In the genomic region with DNA sequence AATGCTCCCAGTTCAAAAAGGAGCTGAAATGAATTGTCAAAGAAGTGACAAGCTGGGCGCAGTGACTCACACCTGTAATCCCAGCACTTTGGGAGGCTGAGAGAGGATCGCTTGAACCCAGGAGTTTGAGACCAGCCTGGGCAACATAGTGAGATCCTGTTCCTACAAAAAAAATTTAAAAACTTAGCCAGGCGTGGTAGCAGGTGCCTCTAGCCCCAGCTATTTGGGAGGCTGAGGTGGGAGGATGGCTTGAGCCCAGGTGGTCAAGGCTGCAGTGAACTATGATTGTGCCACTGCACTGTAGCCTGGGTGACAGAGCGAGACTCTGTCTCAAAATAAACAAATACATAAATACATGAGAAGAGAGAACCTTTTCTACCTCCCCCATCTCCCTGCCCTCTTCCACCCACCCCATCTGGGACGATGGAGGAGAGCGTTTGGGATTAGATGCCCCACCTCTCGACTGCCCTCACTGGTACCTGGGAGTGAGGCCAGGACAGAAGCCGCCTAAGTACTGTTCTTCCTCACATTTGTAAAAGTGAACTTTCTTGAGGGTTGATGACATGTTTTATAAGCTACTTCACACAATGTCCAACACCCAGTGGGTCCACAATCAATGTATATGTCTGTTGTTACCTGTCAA, we compare ENCODE assay signal across 9 cellular contexts. TPM values are rescaled to one million over a fixed set of nuclear protein-coding genes. Genes with fewer than 3 reads are reported as not detected.
DNase-seq lines count a peak whose midpoint lies in the region; ATAC-seq, FAIRE-seq and TF ChIP-seq lines count a peak whose summit lies in the region.
"Had no signal": no experiment of that assay in that cellular context is flagged by ENCODE, and none has a peak within 500 bp of the region (broad histone marks: within the 10 kb centered on the region; RNA-seq: fewer than 3 reads in every experiment).

No MANE protein-coding gene starts in this region.

- H3K9me3 Mint-ChIP-seq in effector memory CD8-positive, alpha-beta T cell = no peaks in the 10 kb centered on the region

- intact Hi-C loops in pancreas (cut with DNase I) = no loop called here

- peaks cover 0 to 59% (median 27%) of the 10 kb centered on the region in 11 experiments; a peak in 11 of 22 replicates for H4K20me1 ChIP-seq in BLaER1 treated with 17β-estradiol and CSF1 and Interleukin-3, amounts not matched to agents 10 nM and 100 nM

- H3K27ac Mint-ChIP-seq in effector memory CD8-positive, alpha-beta T cell = peak overlapping the region; percentile 84 to 94

- FAIRE-seq in pancreas (lab: Jason Lieb, UNC) = no peak

- peaks cover 39 to 88% (median 74%) of the 10 kb centered on the region in 10 experiments for H3K4me1 ChIP-seq in BLaER1 treated with 17β-estradiol and CSF1 and Interleukin-3, amounts not matched to agents 10 nM and 100 nM
- peaks cover 0 to 41% (median 13%) of the 10 kb centered on the region in 3 donors for H3K4me1 ChIP-seq in pancreas

- 59 to 62% methylated on average over 8 of the region's 8 CpGs for WGBS in pancreas, 2 donors

- peaks cover 0 to 32% (median 0%) of the 10 kb centered on the region in 11 experiments; a peak in 5 of 22 replicates for H3K36me3 ChIP-seq in BLaER1 treated with 17β-estradiol and CSF1 and Interleukin-3, amounts not matched to agents 10 nM and 100 nM
- H3K36me3 ChIP-seq in pancreas = no peaks in the 10 kb centered on the region

- no peaks in the 10 kb centered on the region for H3K27me3 Mint-ChIP-seq in effector memory CD8-positive, alpha-beta T cell

- H3K4me3 Mint-ChIP-seq in effector memory CD8-positive, alpha-beta T cell = peak overlapping the region; percentile 88 to 89

- H3K27me3 ChIP-seq in BLaER1 treated with 17β-estradiol and CSF1 and Interleukin-3, amounts not matched to agents 10 nM and 100 nM = peaks cover 0 to 10% (median 0%) of the 10 kb centered on the region in 11 experiments; a peak in 5 of 22 replicates
- no peaks in the 10 kb centered on the region for H3K27me3 ChIP-seq in pancreas

- TF ChIP-seq CTCF in RWPE1 (conservative IDR thresholded peaks at IDR 0.05; ENCODE audit: low read depth) (no peak), pancreas (IDR thresholded peaks at IDR 0.05) (no peak)

- no peaks in the 10 kb centered on the region for H3K9me3 ChIP-seq in BLaER1 treated with 17β-estradiol and CSF1 and Interleukin-3, amounts not matched to agents 10 nM and 100 nM (replicated peaks in 1 of 11)
- no peaks in the 10 kb centered on the region for H3K9me3 ChIP-seq in pancreas

- ATAC-seq in effector memory CD8-positive, alpha-beta T cell (replicated peaks) = no peak
- ATAC-seq in pancreas = no peak
- ATAC-seq in GM18867 (IDR thresholded peaks at IDR 0.05; ENCODE audit: unreplicated experiment) = no peak
- no peak for ATAC-seq in HG03045 (IDR thresholded peaks at IDR 0.05; ENCODE audit: unreplicated experiment)

- H3K36me3 Mint-ChIP-seq in effector memory CD8-positive, alpha-beta T cell (ENCODE audit: insufficient read depth) = peaks cover 33% of the 10 kb centered on the region

- H3K4me3 ChIP-seq in BLaER1 treated with 17β-estradiol and CSF1 and Interleukin-3, amounts not matched to agents 10 nM and 100 nM = peak overlapping the region in 6 of 10 experiments; percentile 83 to 98 (median 92); a peak in 14 of 20 replicates
- H3K4me3 ChIP-seq in pancreas = peak overlapping the region in 1 of 4 donors; percentile 97

- DNase-seq in RWPE1 (ENCODE audit: low spot score) (no peak), pancreas (peak in 1 of 6 donors; percentile 26), NCI-H1048 (lab: John Stamatoyannopoulos, UW) (no peak), KG1 (lab: John Stamatoyannopoulos, UW) (no peak)
- no peak for DNase-seq in effector memory CD8-positive, alpha-beta T cell
- DNase-seq: NCI-H524 had no signal

- CTCF ChIA-PET in RWPE1 (lab: Yijun Ruan, JAX) = interaction anchor here (0.6 kb wide), 2 partner anchors 21 to 52 kb away, joined by 4 to 7 read pairs; no protein-coding TSS in a partner anchor

- H3K27ac ChIP-seq in BLaER1 treated with 17β-estradiol and CSF1 and Interleukin-3, amounts not matched to agents 10 nM and 100 nM = peak overlapping the region in 8 of 11 experiments; percentile 13 to 98 (median 86); a peak in 9 of 22 replicates
- H3K27ac ChIP-seq in RWPE1 (peak overlapping the region; percentile 97), pancreas (peak overlapping the region in 3 of 4 donors; percentile 10 to 99 (median 97))

- peaks cover 50 to 53% of the 10 kb centered on the region in 2 donors for H3K4me1 Mint-ChIP-seq in effector memory CD8-positive, alpha-beta T cell (ENCODE audit: low read depth in 2 of 2)

- H3K4me2 ChIP-seq in BLaER1 treated with 17β-estradiol and CSF1 and Interleukin-3, amounts not matched to agents 10 nM and 100 nM = peak overlapping the region; percentile 86 to 97 (median 95); a peak in 21 of 22 replicates

- POLR2A ChIA-PET in RWPE1 (lab: Yijun Ruan, JAX; ENCODE audit: low non-redundant PET) = interaction anchor here (1.2 kb wide), 1 partner anchor 72 kb away, joined by 3 read pairs; no protein-coding TSS in a partner anchor

- H3K9ac ChIP-seq in BLaER1 treated with 17β-estradiol and CSF1 and Interleukin-3, amounts not matched to agents 10 nM and 100 nM = peak overlapping the region in 7 of 11 experiments; percentile 88 to 98 (median 96); a peak in 9 of 22 replicates

RNA-seq across cellular contexts. Expression of a gene that starts 2.4 kb away (rescaled TPM):
- total RNA-seq in pancreas = 10 to 100 TPM; 16.0 to 58.7 (median 19.7) TPM
- polyA plus RNA-seq in pancreas = 10 to 100 TPM; 38.1 to 49.7 TPM

RNA-seq across cellular contexts. Expression of a gene that starts 47.6 kb away (rescaled TPM):
- total RNA-seq in pancreas = 10 to 100 TPM; 27.6 to 37.7 (median 31.7) TPM
- polyA plus RNA-seq in pancreas = 10 to 100 TPM; 30.0 to 37.9 TPM
